In genomic region chr11:46593550-46594382, GRCh38 we compare ENCODE assay signal across 1 cellular context.
TF ChIP-seq lines count a peak whose summit lies in the region.

A gene with protein sequence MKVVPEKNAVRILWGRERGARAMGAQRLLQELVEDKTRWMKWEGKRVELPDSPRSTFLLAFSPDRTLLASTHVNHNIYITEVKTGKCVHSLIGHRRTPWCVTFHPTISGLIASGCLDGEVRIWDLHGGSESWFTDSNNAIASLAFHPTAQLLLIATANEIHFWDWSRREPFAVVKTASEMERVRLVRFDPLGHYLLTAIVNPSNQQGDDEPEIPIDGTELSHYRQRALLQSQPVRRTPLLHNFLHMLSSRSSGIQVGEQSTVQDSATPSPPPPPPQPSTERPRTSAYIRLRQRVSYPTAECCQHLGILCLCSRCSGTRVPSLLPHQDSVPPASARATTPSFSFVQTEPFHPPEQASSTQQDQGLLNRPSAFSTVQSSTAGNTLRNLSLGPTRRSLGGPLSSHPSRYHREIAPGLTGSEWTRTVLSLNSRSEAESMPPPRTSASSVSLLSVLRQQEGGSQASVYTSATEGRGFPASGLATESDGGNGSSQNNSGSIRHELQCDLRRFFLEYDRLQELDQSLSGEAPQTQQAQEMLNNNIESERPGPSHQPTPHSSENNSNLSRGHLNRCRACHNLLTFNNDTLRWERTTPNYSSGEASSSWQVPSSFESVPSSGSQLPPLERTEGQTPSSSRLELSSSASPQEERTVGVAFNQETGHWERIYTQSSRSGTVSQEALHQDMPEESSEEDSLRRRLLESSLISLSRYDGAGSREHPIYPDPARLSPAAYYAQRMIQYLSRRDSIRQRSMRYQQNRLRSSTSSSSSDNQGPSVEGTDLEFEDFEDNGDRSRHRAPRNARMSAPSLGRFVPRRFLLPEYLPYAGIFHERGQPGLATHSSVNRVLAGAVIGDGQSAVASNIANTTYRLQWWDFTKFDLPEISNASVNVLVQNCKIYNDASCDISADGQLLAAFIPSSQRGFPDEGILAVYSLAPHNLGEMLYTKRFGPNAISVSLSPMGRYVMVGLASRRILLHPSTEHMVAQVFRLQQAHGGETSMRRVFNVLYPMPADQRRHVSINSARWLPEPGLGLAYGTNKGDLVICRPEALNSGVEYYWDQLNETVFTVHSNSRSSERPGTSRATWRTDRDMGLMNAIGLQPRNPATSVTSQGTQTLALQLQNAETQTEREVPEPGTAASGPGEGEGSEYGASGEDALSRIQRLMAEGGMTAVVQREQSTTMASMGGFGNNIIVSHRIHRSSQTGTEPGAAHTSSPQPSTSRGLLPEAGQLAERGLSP (N-terminal part only) (minus strand): TSS chr11:46594023. CDS start chr11:46548380, 45,643 bp downstream.

TF ChIP-seq in HepG2, 621 proteins besides CTCF, POLR2A, EP300 and RAD21 (continued from another document and continues in another):
- peak; percentile 61; the same call in 1 of the 2 replicates for TF ChIP-seq ZNF639 (CRISPR knock-in tag; conservative IDR thresholded peaks at IDR 0.05)
- TF ChIP-seq CCDC6 (CRISPR knock-in tag; IDR thresholded peaks at IDR 0.05) = no peak
- no peak for TF ChIP-seq U2AF1 (optimal IDR thresholded peaks at IDR 0.05; ENCODE audit: low read depth, low read length)
- TF ChIP-seq ZNF576 (CRISPR knock-in tag; IDR thresholded peaks at IDR 0.05) = no peak
- TF ChIP-seq RXRB (CRISPR knock-in tag; IDR thresholded peaks at IDR 0.05; ENCODE audit: borderline replicate concordance) = peak; percentile 90
- no peak for TF ChIP-seq ZIK1 (CRISPR knock-in tag; IDR thresholded peaks at IDR 0.05; ENCODE audit: borderline replicate concordance, low read depth)
- TF ChIP-seq STAT6 (CRISPR knock-in tag; IDR thresholded peaks at IDR 0.05; ENCODE audit: borderline replicate concordance) = no peak; the same call in 1 of the 2 replicates
- no peak for TF ChIP-seq CHD2 (IDR thresholded peaks at IDR 0.05; ENCODE audit: low read depth, low read length)
- no peak for TF ChIP-seq RELA (CRISPR knock-in tag; IDR thresholded peaks at IDR 0.05)
- no peak for TF ChIP-seq SCMH1 (CRISPR knock-in tag; IDR thresholded peaks at IDR 0.05; ENCODE audit: borderline replicate concordance)
- peak; percentile 69; the same call in 1 of the 2 replicates for TF ChIP-seq HMG20B (CRISPR knock-in tag; conservative IDR thresholded peaks at IDR 0.05)
- peak; percentile 89 for TF ChIP-seq ZMAT3 (CRISPR knock-in tag; conservative IDR thresholded peaks at IDR 0.05)
- peak; percentile 81; the same call in 1 of the 2 replicates for TF ChIP-seq NFKB2 (CRISPR knock-in tag; IDR thresholded peaks at IDR 0.05; ENCODE audit: borderline replicate concordance)
- TF ChIP-seq ZNF746 (CRISPR knock-in tag; IDR thresholded peaks at IDR 0.05) = no peak
- no peak for TF ChIP-seq RERE (CRISPR knock-in tag; IDR thresholded peaks at IDR 0.05; ENCODE audit: low read depth)
- TF ChIP-seq ZNF562 (CRISPR knock-in tag; IDR thresholded peaks at IDR 0.05; ENCODE audit: borderline replicate concordance) = no peak
- peak; percentile 89; the same call in 1 of the 2 replicates for TF ChIP-seq KLF11 (CRISPR knock-in tag; IDR thresholded peaks at IDR 0.05)
- no peak for TF ChIP-seq ZNF577 (CRISPR knock-in tag; IDR thresholded peaks at IDR 0.05; ENCODE audit: borderline replicate concordance, low read depth)
- TF ChIP-seq, protein P1, sequence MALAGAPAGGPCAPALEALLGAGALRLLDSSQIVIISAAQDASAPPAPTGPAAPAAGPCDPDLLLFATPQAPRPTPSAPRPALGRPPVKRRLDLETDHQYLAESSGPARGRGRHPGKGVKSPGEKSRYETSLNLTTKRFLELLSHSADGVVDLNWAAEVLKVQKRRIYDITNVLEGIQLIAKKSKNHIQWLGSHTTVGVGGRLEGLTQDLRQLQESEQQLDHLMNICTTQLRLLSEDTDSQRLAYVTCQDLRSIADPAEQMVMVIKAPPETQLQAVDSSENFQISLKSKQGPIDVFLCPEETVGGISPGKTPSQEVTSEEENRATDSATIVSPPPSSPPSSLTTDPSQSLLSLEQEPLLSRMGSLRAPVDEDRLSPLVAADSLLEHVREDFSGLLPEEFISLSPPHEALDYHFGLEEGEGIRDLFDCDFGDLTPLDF (CRISPR knock-in tag; IDR thresholded peaks at IDR 0.05) = no peak
- peak; percentile 77 for TF ChIP-seq ZMYM4 (CRISPR knock-in tag; IDR thresholded peaks at IDR 0.05)
- TF ChIP-seq ZKSCAN8 (CRISPR knock-in tag; IDR thresholded peaks at IDR 0.05; ENCODE audit: borderline replicate concordance) = peak; percentile 63; the same call in 1 of the 2 replicates
- no peak; the same call in 1 of the 2 replicates for TF ChIP-seq CEBPZ (IDR thresholded peaks at IDR 0.05; ENCODE audit: low read length)
- TF ChIP-seq ZNF891 (CRISPR knock-in tag; IDR thresholded peaks at IDR 0.05) = peak; percentile 84
- TF ChIP-seq ZBTB33 (CRISPR knock-in tag; IDR thresholded peaks at IDR 0.05) = no peak
- TF ChIP-seq AHR (CRISPR knock-in tag; IDR thresholded peaks at IDR 0.05) = peak; percentile 48; the same call in 1 of the 2 replicates
- TF ChIP-seq MBD4 (IDR thresholded peaks at IDR 0.05; ENCODE audit: borderline replicate concordance, low read length) = no peak
- TF ChIP-seq RFX3 (CRISPR knock-in tag; IDR thresholded peaks at IDR 0.05) = no peak; the same call in 1 of the 2 replicates
- TF ChIP-seq MED1 (CRISPR knock-in tag; IDR thresholded peaks at IDR 0.05) = peak; percentile 71
- TF ChIP-seq GLMP (CRISPR knock-in tag; IDR thresholded peaks at IDR 0.05; ENCODE audit: borderline replicate concordance) = no peak
- peak; percentile 74; the same call in 1 of the 2 replicates for TF ChIP-seq MXD3 (CRISPR knock-in tag; IDR thresholded peaks at IDR 0.05)
- no peak for TF ChIP-seq PLRG1 (conservative IDR thresholded peaks at IDR 0.05)
- TF ChIP-seq GZF1 (CRISPR knock-in tag; IDR thresholded peaks at IDR 0.05) = 0 out of 2 replicates have a peak, but pooled peaks have one; percentile 71
- peak; percentile 83 for TF ChIP-seq ZBTB20 (CRISPR knock-in tag; IDR thresholded peaks at IDR 0.05; ENCODE audit: borderline replicate concordance, low read depth)
